Comparison of ENCODE assay signal across 11 cellular contexts in genomic region chr3:40875581-40875980, GRCh38.
"Had no signal": no experiment of that assay in that cellular context is flagged by ENCODE, and none has a peak within 500 bp of the region (broad histone marks: within the 10 kb centered on the region; RNA-seq: fewer than 3 reads in every experiment).

No MANE protein-coding gene starts in this region.

- ATAC-seq: activated CD4-positive, CD25-positive, alpha-beta regulatory T cell treated with anti-CD3 and anti-CD28 coated beads, Interleukin-2, amount 50 U/mL, for 24 hours; left colon; psoas muscle; right lobe of liver; stimulated activated naive CD8-positive, alpha-beta T cell treated with anti-CD3 and anti-CD28 coated beads, Interleukin-15, Interleukin-2, amounts not matched to agents 100 U/mL and 50 U/mL, for 24 hours had no signal

- H3K9me3 Mint-ChIP-seq: T-helper 2 cell treated with Interferon-gamma antibody and Interleukin-4, amounts not matched to agents 5 μg/mL and 100 μg/mL, for 36 hours had no signal

- H3K27ac ChIP-seq: psoas muscle, right lobe of liver, transverse colon had no signal

- DNase-seq: activated naive CD4-positive, alpha-beta T cell; activated T-cell treated with anti-CD3 and anti-CD28 coated beads for 4 hours; aorta; left colon; psoas muscle; right lobe of liver; stimulated activated naive CD8-positive, alpha-beta T cell treated with anti-CD3 and anti-CD28 coated beads, Interleukin-15, Interleukin-2, amounts not matched to agents 100 U/mL and 50 U/mL, for 24 hours; transverse colon had no signal

- H3K27ac Mint-ChIP-seq: mesothelial cell of epicardium; T-helper 2 cell treated with Interferon-gamma antibody and Interleukin-4, amounts not matched to agents 5 μg/mL and 100 μg/mL, for 36 hours had no signal

- H3K4me3 Mint-ChIP-seq: mesothelial cell of epicardium; T-helper 2 cell treated with Interferon-gamma antibody and Interleukin-4, amounts not matched to agents 5 μg/mL and 100 μg/mL, for 36 hours had no signal

- H3K36me3 Mint-ChIP-seq: mesothelial cell of epicardium had no signal
